14 cellular contexts compared by ENCODE assay signal in the genomic region with DNA sequence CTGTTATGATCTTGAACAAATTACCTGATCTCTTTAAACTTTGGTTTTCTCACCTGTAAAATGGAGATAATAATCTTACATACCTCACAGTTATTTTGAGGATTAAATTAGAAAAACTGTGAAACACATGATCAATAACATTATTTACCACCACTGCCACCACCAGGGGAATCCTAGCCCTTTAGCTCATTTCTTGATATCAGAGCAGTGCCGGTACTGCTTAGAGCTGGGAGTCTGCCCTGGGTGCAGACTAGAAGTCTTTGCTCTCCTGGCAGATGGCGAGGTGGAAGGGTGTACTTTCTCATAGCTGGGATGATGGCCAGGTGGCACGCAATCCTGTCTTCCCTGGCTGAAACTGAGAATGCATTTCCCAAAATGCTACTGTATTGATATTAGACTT. TPM values are rescaled to one million over a fixed set of nuclear protein-coding genes. Genes with fewer than 3 reads are reported as not detected.
DNase-seq lines count a peak whose midpoint lies in the region; ATAC-seq, FAIRE-seq and TF ChIP-seq lines count a peak whose summit lies in the region.
"Had no signal": no experiment of that assay in that cellular context is flagged by ENCODE, and none has a peak within 500 bp of the region (broad histone marks: within the 10 kb centered on the region; RNA-seq: fewer than 3 reads in every experiment).

No MANE protein-coding gene starts in this region.

- peak; percentile 40 to 44 for TF ChIP-seq RAD21 in H1 (IDR thresholded peaks at IDR 0.05 in 1 of 2, conservative IDR thresholded peaks at IDR 0.05 in 1 of 2; ENCODE audit: low read depth in 2 of 2, low read length in 2 of 2)

- no peak overlapping the region for H3K23ac ChIP-seq in H1 (ENCODE audit: insufficient read length)

- H4K91ac ChIP-seq in H1 (replicated peaks; ENCODE audit: insufficient read length, low read length), result no peak overlapping the region

- no peak overlapping the region for H3K56ac ChIP-seq in H1 (replicated peaks; ENCODE audit: insufficient read length, low read depth, low read length)

- no peak overlapping the region for H2BK5ac ChIP-seq in H1 (ENCODE audit: low read depth, low read length)

- H2BK12ac ChIP-seq in H1 (ENCODE audit: low read depth, low read length), result no peak overlapping the region

- no peaks in the 10 kb centered on the region for H4K20me1 ChIP-seq in H1 (replicated peaks in 1 of 2; ENCODE audit: control insufficient read depth in 1 of 2, insufficient read depth in 2 of 2, low read length in 2 of 2)

- no peaks in the 10 kb centered on the region for H3K36me3 Mint-ChIP-seq in IgD-negative memory B cell
- H3K36me3 Mint-ChIP-seq: immature natural killer cell had no signal

- POLR2A ChIA-PET in H1 (lab: Charles Lee; ENCODE audit: partially characterized antibody), result interaction anchor here (0.6 to 1.5 kb wide), 5 partner anchors 8 to 24 kb away, joined by 3 to 6 read pairs (median 3); no protein-coding TSS in a partner anchor

- no peaks in the 10 kb centered on the region for H3K79me2 ChIP-seq in H1 (ENCODE audit: control insufficient read depth in 1 of 2, insufficient read depth in 2 of 2, low read length in 2 of 2)

- TF ChIP-seq CTCF in H1 (IDR thresholded peaks at IDR 0.05; ENCODE audit: control extremely low read depth in 1 of 3, insufficient read depth in 1 of 3, low read depth in 1 of 3, low read length in 3 of 3) (peak in 1 of 3 experiments; percentile 30; a peak in 1 of 4 replicates), brain microvascular endothelial cell (IDR thresholded peaks at IDR 0.05; ENCODE audit: low read depth, low read length, missing control alignments) (no peak)

- no peak for FAIRE-seq in H1 (lab: Jason Lieb, UNC)
- FAIRE-seq: GM19239, H54 had no signal

- H3K27me3 Mint-ChIP-seq in IgD-negative memory B cell, result no peaks in the 10 kb centered on the region

- H3K4me3 ChIP-seq in H1 (ENCODE audit: extremely low read depth in 1 of 4, insufficient read depth in 2 of 4, low read depth in 3 of 4, low read length in 4 of 4) (no peak overlapping the region), brain microvascular endothelial cell (ENCODE audit: low read depth, low read length) (no peak overlapping the region)

- H3K4me2 ChIP-seq in H1 (ENCODE audit: insufficient read depth in 1 of 2, low read depth in 2 of 2, low read length in 2 of 2), result no peak overlapping the region

- H3K27ac ChIP-seq in H1 (ENCODE audit: low read depth, low read length), result no peak overlapping the region
- H3K27ac ChIP-seq in brain microvascular endothelial cell, result no peak overlapping the region

- no peaks in the 10 kb centered on the region for H3K79me1 ChIP-seq in H1 (ENCODE audit: low read depth, low read length)

- no peak for TF ChIP-seq POLR2A in H1 (IDR thresholded peaks at IDR 0.05; ENCODE audit: control extremely low read depth in 1 of 2, low read depth in 2 of 2, low read length in 2 of 2)

- ATAC-seq in GM19455 (IDR thresholded peaks at IDR 0.05; ENCODE audit: unreplicated experiment), result no peak

- H2AK5ac ChIP-seq in H1 (ENCODE audit: low read depth, low read length), result no peak overlapping the region

- H3K9ac ChIP-seq in H1 (replicated peaks in 1 of 4; ENCODE audit: extremely low read depth in 1 of 4, low read depth in 3 of 4, low read length in 3 of 4), result no peak overlapping the region

- H3K9me3 Mint-ChIP-seq in IgD-negative memory B cell, result no peaks in the 10 kb centered on the region
- H3K9me3 Mint-ChIP-seq: immature natural killer cell had no signal

- H2AFZ ChIP-seq in H1 (ENCODE audit: low read length), result no peak overlapping the region

- in situ Hi-C loops in brain microvascular endothelial cell (cut with HindIII; ENCODE audit: low pct_ligation_motif_present, low sequenced_read_pairs), result no loop called here

- peak overlapping the region in 2 of 3 donors; percentile 69 to 91 for H3K27ac Mint-ChIP-seq in IgD-negative memory B cell
- H3K27ac Mint-ChIP-seq: immature natural killer cell had no signal

- peak overlapping the region; percentile 70 to 80 (median 74) for H3K4me3 Mint-ChIP-seq in IgD-negative memory B cell
- H3K4me3 Mint-ChIP-seq: immature natural killer cell had no signal

- no peak overlapping the region for H3K18ac ChIP-seq in H1 (ENCODE audit: extremely low read depth, low read length)

- H3K14ac ChIP-seq in H1 (ENCODE audit: insufficient read length), result no peak overlapping the region

- H3K9me3 ChIP-seq in H1 (ENCODE audit: insufficient read depth in 2 of 2, low read depth in 1 of 2, low read length in 1 of 2), result no peaks in the 10 kb centered on the region

- H2BK20ac ChIP-seq in H1 (ENCODE audit: low read length), result 0 out of 2 replicates have a peak overlapping the region, but pooled peaks have one; percentile 32

- H3K4me1 ChIP-seq in H1 (replicated peaks in 1 of 4; ENCODE audit: control insufficient read depth in 3 of 4, insufficient read depth in 4 of 4, low read length in 3 of 4), result peaks cover 0 to 9% (median 5%) of the 10 kb centered on the region in 4 experiments; a peak in 4 of 7 replicates

- no peaks in the 10 kb centered on the region for H3K23me2 ChIP-seq in H1 (ENCODE audit: low read depth, low read length)

- H2BK15ac ChIP-seq in H1 (ENCODE audit: low read length), result no peak overlapping the region

- H3K36me3 ChIP-seq in H1 (ENCODE audit: control insufficient read depth in 2 of 4, insufficient read depth in 4 of 4, low read length in 3 of 4), result no peaks in the 10 kb centered on the region
- H3K36me3 ChIP-seq in brain microvascular endothelial cell (replicated peaks), result no peaks in the 10 kb centered on the region

- WGBS in H1 (ENCODE audit: extremely low coverage in 1 of 2, insufficient coverage in 1 of 2, insufficient read length in 1 of 2, insufficient replicate concordance in 2 of 2, low coverage in 1 of 2, low lambda C conversion rate in 2 of 2, missing lambda C conversion rate in 1 of 2), 2 experiments, result 95% methylated on average over 3 of the region's 3 CpGs; no CpG with 5 or more reads in 1 of the 2 experiments

- H3K4me1 Mint-ChIP-seq in IgD-negative memory B cell, result peaks cover 13 to 32% (median 15%) of the 10 kb centered on the region in 3 donors
- H3K4me1 Mint-ChIP-seq: immature natural killer cell had no signal

- DNase-seq in D341Med (ENCODE audit: low spot score), result peak; percentile 81
- DNase-seq in NCI-H524 treated with DMSO at 0.1 percent for 48 hours (lab: John Stamatoyannopoulos, UW), result peak; percentile 69
- peak in 1 of 2 experiments; percentile 42 for DNase-seq in H1 (ENCODE audit: low read depth in 1 of 2, low spot score in 2 of 2)
- DNase-seq in activated naive CD4-positive, alpha-beta T cell (lab: John Stamatoyannopoulos, UW), result no peak
- DNase-seq in dermis blood vessel endothelial cell, result no peak
- DNase-seq in brain microvascular endothelial cell, result no peak
- DNase-seq: activated gamma-delta T cell treated with Interleukin-2 at 50 U/mL for 16 hours; central memory CD4-positive, alpha-beta T cell; immature natural killer cell; NCI-H748 treated with DMSO at 0.1 percent for 48 hours had no signal

- TF ChIP-seq EP300 in H1 (IDR thresholded peaks at IDR 0.05; ENCODE audit: borderline replicate concordance in 1 of 2, low read depth in 2 of 2, low read length in 2 of 2), result no peak

- H3K27me3 ChIP-seq in H1 (replicated peaks in 1 of 4; ENCODE audit: control insufficient read depth in 3 of 4, extremely low read depth in 1 of 4, insufficient read depth in 3 of 4, low read length in 3 of 4) (no peaks in the 10 kb centered on the region), brain microvascular endothelial cell (replicated peaks) (no peaks in the 10 kb centered on the region)

- H4K5ac ChIP-seq in H1 (ENCODE audit: insufficient read length, low read depth, low read length), result no peak overlapping the region

- no peak overlapping the region; the same call in 1 of the 2 replicates for H4K8ac ChIP-seq in H1 (ENCODE audit: extremely low read depth, insufficient read depth, low read length)

- no peak overlapping the region for H3K4ac ChIP-seq in H1 (replicated peaks; ENCODE audit: insufficient read length, low read depth, low read length)

- no peak overlapping the region for H2BK120ac ChIP-seq in H1 (replicated peaks; ENCODE audit: low read depth, low read length)

- CTCF ChIA-PET in H1 (lab: Charles Lee; ENCODE audit: partially characterized antibody), result interaction anchor here (0.7 to 2.5 kb wide), 12 partner anchors 9 to 559 kb away, joined by 3 to 9 read pairs (median 4); no protein-coding TSS in a partner anchor

TF ChIP-seq in H1, 55 proteins besides CTCF, POLR2A, EP300 and RAD21 (continues in another document):
- TF ChIP-seq EGR1 (IDR thresholded peaks at IDR 0.05; ENCODE audit: borderline replicate concordance, low read depth, low read length) (no peak), BCL11A (IDR thresholded peaks at IDR 0.05; ENCODE audit: low read depth in 2 of 2, low read length in 2 of 2) (no peak), MAFK (IDR thresholded peaks at IDR 0.05; ENCODE audit: low read depth, low read length) (no peak), RNF2 (IDR thresholded peaks at IDR 0.05; ENCODE audit: borderline replicate concordance, low read depth, low read length, missing control alignments, poor library complexity, severe bottlenecking) (no peak), E2F6 (IDR thresholded peaks at IDR 0.05) (no peak), CEBPB (IDR thresholded peaks at IDR 0.05; ENCODE audit: low read depth, low read length) (no peak), RFX5 (IDR thresholded peaks at IDR 0.05; ENCODE audit: borderline replicate concordance, low read depth, low read length) (no peak), KDM4A (IDR thresholded peaks at IDR 0.05; ENCODE audit: low read depth, low read length, severe bottlenecking) (no peak), TEAD4 (IDR thresholded peaks at IDR 0.05; ENCODE audit: low read depth, low read length) (no peak), ASH2L (IDR thresholded peaks at IDR 0.05; ENCODE audit: low read length) (no peak), TCF12 (IDR thresholded peaks at IDR 0.05; ENCODE audit: low read depth, low read length) (no peak)

RNA-seq across cellular contexts. Expression of gene EFCAB10, which starts 12.7 kb away (rescaled TPM):
- not detected for polyA plus RNA-seq in IgD-negative memory B cell
- total RNA-seq in H1 (2021; fragmentation: NEBNext Ultra II Directional; extraction: Animal tissue kit (Norgen Biotek cat#: 25700)), result 3.1 TPM in 2 replicates
- polyA plus RNA-seq in H1 (2011; rRNA removed), result 0.52 and 0.80 TPM in 2 replicates
- 0.90 TPM for polyA plus RNA-seq in H1 (2011; cell fraction: cytosol; rRNA removed)
- 0.41 TPM for polyA plus RNA-seq in H1 (2011; cell fraction: nucleus; rRNA removed)
- polyA plus RNA-seq in H1 (2012, experiment 1 of 2), result 1.2 to 2.7 TPM (median 2.5 TPM) in 4 replicates
- polyA plus RNA-seq in H1 (2012, experiment 2 of 2), result 0.43 TPM
- polyA plus RNA-seq in H1 (2013, experiment 1 of 2), result 3.2 TPM
- polyA plus RNA-seq in H1 (2013, experiment 2 of 2), result 3.7 TPM
- polyA minus RNA-seq in H1 (2011; rRNA and poly(A)+ RNA removed), result 0.80 and 1.1 TPM in 2 replicates
- polyA minus RNA-seq in H1 (2011; cell fraction: cytosol; rRNA and poly(A)+ RNA removed), result 2.1 TPM
- polyA minus RNA-seq in H1 (2011; cell fraction: nucleus; rRNA and poly(A)+ RNA removed), result 0.70 TPM
- total RNA-seq in dermis blood vessel endothelial cell, result not detected in 2 replicates
- polyA plus RNA-seq: immature natural killer cell had no signal

Comparison
In these comparisons a context has a peak if more than half of its experiments do, and no peak if none do; other contexts are left out.
1. DNase-seq: peak in D341Med (single experiment) and NCI-H524 treated with DMSO at 0.1 percent for 48 hours (single experiment); none in activated naive CD4-positive, alpha-beta T cell (0 of 4), dermis blood vessel endothelial cell (single experiment) and brain microvascular endothelial cell (single experiment).